ENCODE assay signal across 10 cellular contexts in the genomic region with DNA sequence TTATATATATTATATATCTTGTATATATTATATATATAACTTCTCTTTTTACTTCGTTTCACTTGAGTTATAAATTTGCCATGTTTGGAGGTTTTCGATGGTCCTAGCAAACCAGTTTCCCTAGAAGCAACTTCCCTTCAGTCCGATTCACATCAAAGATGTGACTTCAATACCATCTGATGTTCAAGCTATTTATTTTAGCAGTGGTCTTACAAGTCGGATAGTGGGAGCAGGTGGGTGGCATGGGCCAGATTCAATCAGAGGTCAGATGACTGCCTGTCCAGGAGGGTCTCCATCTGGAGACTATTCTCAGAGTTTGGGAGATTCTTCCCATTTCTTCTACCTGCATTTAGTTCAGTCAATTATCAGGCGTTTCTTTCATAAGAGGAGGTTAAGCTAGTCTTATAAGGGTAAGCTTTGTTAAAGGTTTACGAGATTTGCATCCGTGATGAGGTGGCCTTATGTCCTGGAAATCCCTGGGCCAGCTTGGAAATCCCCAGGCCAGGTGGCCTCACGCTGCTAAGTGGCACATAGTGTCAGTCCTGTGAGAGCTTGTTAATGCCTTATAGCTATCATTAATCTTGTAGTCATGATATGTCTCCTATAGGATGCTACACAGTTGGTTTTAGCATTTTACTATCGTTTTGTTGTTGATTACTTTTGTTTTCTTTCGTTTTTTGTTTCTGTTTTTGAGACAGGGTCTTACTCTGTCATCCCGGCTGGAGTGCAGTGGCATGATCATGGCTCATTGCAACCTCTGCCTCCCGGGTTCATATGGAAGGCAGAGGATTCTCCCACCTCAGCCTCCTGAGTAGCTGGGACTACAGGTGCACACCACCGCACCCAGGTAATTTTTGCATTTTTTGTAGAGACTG.
A peak's percentile ranks its signal among the peaks of the same experiment; 100 is the strongest.
DNase-seq lines count a peak whose midpoint lies in the region; ATAC-seq and TF ChIP-seq lines count a peak whose summit lies in the region.
"Had no signal": no experiment of that assay in that cellular context is flagged by ENCODE, and none has a peak within 500 bp of the region (broad histone marks: within the 10 kb centered on the region; RNA-seq: fewer than 3 reads in every experiment).

No MANE protein-coding gene starts in this region.

- no peak overlapping the region for H3K4me3 Mint-ChIP-seq in activated CD8-positive, alpha-beta T cell treated with anti-CD3 and anti-CD28 coated beads for 36 hours
- no peak overlapping the region for H3K4me3 Mint-ChIP-seq in activated CD8-positive, alpha-beta T cell treated with anti-CD3 and anti-CD28 coated beads, Interleukin-2, amount 10 ng/mL, durations not matched to agents 7 days and 5 days
- peak overlapping the region; percentile 19 to 88 (median 72) for H3K4me3 Mint-ChIP-seq in IgD-negative memory B cell
- peak overlapping the region in 1 of 2 donors; percentile 44 for H3K4me3 Mint-ChIP-seq in stimulated activated naive B cell treated with anti-CD40 and anti-IgM and Interleukin-4, amounts not matched to agents 10 μg/mL and 1 μg/mL and 100 μg/mL, for 72 hours
- H3K4me3 Mint-ChIP-seq: type B pancreatic cell had no signal

- TF ChIP-seq CTCF in activated CD8-positive, alpha-beta T cell treated with anti-CD3 and anti-CD28 coated beads for 36 hours (IDR thresholded peaks at IDR 0.05), result no peak

- peak; percentile 19 for DNase-seq in activated CD8-positive, alpha-beta T cell treated with anti-CD3 and anti-CD28 coated beads for 36 hours
- DNase-seq in activated CD8-positive, alpha-beta T cell treated with anti-CD3 and anti-CD28 coated beads, Interleukin-2, amount 10 ng/mL, durations not matched to agents 7 days and 5 days, result no peak
- DNase-seq in stimulated activated naive B cell treated with anti-CD40 and anti-IgM and Interleukin-4, amounts not matched to agents 10 μg/mL and 1 μg/mL and 100 μg/mL, for 72 hours, result peak; percentile 20
- DNase-seq in Right ventricle myocardium superior, result no peak
- no peak for DNase-seq in KBM-7
- no peak for DNase-seq in A172 (ENCODE audit: low spot score)
- DNase-seq: heart right ventricle had no signal

- peaks cover under 1% of the 10 kb centered on the region for H3K4me1 Mint-ChIP-seq in activated CD8-positive, alpha-beta T cell treated with anti-CD3 and anti-CD28 coated beads for 36 hours (ENCODE audit: low read depth)
- no peaks in the 10 kb centered on the region for H3K4me1 Mint-ChIP-seq in activated CD8-positive, alpha-beta T cell treated with anti-CD3 and anti-CD28 coated beads, Interleukin-2, amount 10 ng/mL, durations not matched to agents 7 days and 5 days (ENCODE audit: low read depth)
- peaks cover 9 to 19% (median 17%) of the 10 kb centered on the region in 3 donors for H3K4me1 Mint-ChIP-seq in IgD-negative memory B cell
- peaks cover 14 to 23% of the 10 kb centered on the region in 2 donors for H3K4me1 Mint-ChIP-seq in stimulated activated naive B cell treated with anti-CD40 and anti-IgM and Interleukin-4, amounts not matched to agents 10 μg/mL and 1 μg/mL and 100 μg/mL, for 72 hours

- peaks cover 4% of the 10 kb centered on the region for H3K36me3 Mint-ChIP-seq in activated CD8-positive, alpha-beta T cell treated with anti-CD3 and anti-CD28 coated beads for 36 hours (ENCODE audit: low read depth)
- peaks cover 2% of the 10 kb centered on the region for H3K36me3 Mint-ChIP-seq in activated CD8-positive, alpha-beta T cell treated with anti-CD3 and anti-CD28 coated beads, Interleukin-2, amount 10 ng/mL, durations not matched to agents 7 days and 5 days (ENCODE audit: low read depth)
- peaks cover 4% of the 10 kb centered on the region for H3K36me3 Mint-ChIP-seq in IgD-negative memory B cell
- H3K36me3 Mint-ChIP-seq in stimulated activated naive B cell treated with anti-CD40 and anti-IgM and Interleukin-4, amounts not matched to agents 10 μg/mL and 1 μg/mL and 100 μg/mL, for 72 hours, result peaks cover 11 to 41% of the 10 kb centered on the region in 2 donors

- no peaks in the 10 kb centered on the region for H3K9me3 Mint-ChIP-seq in activated CD8-positive, alpha-beta T cell treated with anti-CD3 and anti-CD28 coated beads for 36 hours
- no peaks in the 10 kb centered on the region for H3K9me3 Mint-ChIP-seq in activated CD8-positive, alpha-beta T cell treated with anti-CD3 and anti-CD28 coated beads, Interleukin-2, amount 10 ng/mL, durations not matched to agents 7 days and 5 days (ENCODE audit: insufficient read depth)
- H3K9me3 Mint-ChIP-seq in IgD-negative memory B cell, result peaks cover 3 to 6% (median 6%) of the 10 kb centered on the region in 3 donors
- H3K9me3 Mint-ChIP-seq in stimulated activated naive B cell treated with anti-CD40 and anti-IgM and Interleukin-4, amounts not matched to agents 10 μg/mL and 1 μg/mL and 100 μg/mL, for 72 hours, result peaks cover 4 to 7% of the 10 kb centered on the region in 2 donors

- intact Hi-C loops in activated CD8-positive, alpha-beta T cell treated with anti-CD3 and anti-CD28 coated beads for 36 hours (cut with micrococcal nuclease), result no loop called here
- intact Hi-C loops in Right ventricle myocardium superior (cut with DNase I), result no loop called here

- no peak overlapping the region for H3K27ac Mint-ChIP-seq in activated CD8-positive, alpha-beta T cell treated with anti-CD3 and anti-CD28 coated beads for 36 hours
- H3K27ac Mint-ChIP-seq in activated CD8-positive, alpha-beta T cell treated with anti-CD3 and anti-CD28 coated beads, Interleukin-2, amount 10 ng/mL, durations not matched to agents 7 days and 5 days, result no peak overlapping the region
- peak overlapping the region; percentile 36 to 96 (median 87) for H3K27ac Mint-ChIP-seq in IgD-negative memory B cell
- peak overlapping the region; percentile 75 for H3K27ac Mint-ChIP-seq in stimulated activated naive B cell treated with anti-CD40 and anti-IgM and Interleukin-4, amounts not matched to agents 10 μg/mL and 1 μg/mL and 100 μg/mL, for 72 hours

- ATAC-seq in activated CD8-positive, alpha-beta T cell treated with anti-CD3 and anti-CD28 coated beads for 36 hours, result no peak
- ATAC-seq in activated CD8-positive, alpha-beta T cell treated with anti-CD3 and anti-CD28 coated beads, Interleukin-2, amount 10 ng/mL, durations not matched to agents 7 days and 5 days, result no peak
- peak; percentile 91 for ATAC-seq in HG02571 (IDR thresholded peaks at IDR 0.05; ENCODE audit: unreplicated experiment)
- ATAC-seq in stimulated activated naive B cell treated with anti-CD40 and anti-IgM and Interleukin-4, amounts not matched to agents 10 μg/mL and 1 μg/mL and 100 μg/mL, for 72 hours (replicated peaks), result peak; percentile 49 to 90
- ATAC-seq in Right ventricle myocardium superior (ENCODE audit: poor library complexity), result no peak
- ATAC-seq: heart right ventricle had no signal

- in situ Hi-C loops in KBM-7 (cut with MboI; ENCODE audit: low pct_unique_long_range_greater_than_20kb, low sequenced_read_pairs), result no loop called here

- H3K27me3 Mint-ChIP-seq in activated CD8-positive, alpha-beta T cell treated with anti-CD3 and anti-CD28 coated beads for 36 hours, result no peaks in the 10 kb centered on the region
- no peaks in the 10 kb centered on the region for H3K27me3 Mint-ChIP-seq in activated CD8-positive, alpha-beta T cell treated with anti-CD3 and anti-CD28 coated beads, Interleukin-2, amount 10 ng/mL, durations not matched to agents 7 days and 5 days (ENCODE audit: low read depth)
- no peaks in the 10 kb centered on the region for H3K27me3 Mint-ChIP-seq in IgD-negative memory B cell
- H3K27me3 Mint-ChIP-seq in stimulated activated naive B cell treated with anti-CD40 and anti-IgM and Interleukin-4, amounts not matched to agents 10 μg/mL and 1 μg/mL and 100 μg/mL, for 72 hours, result no peaks in the 10 kb centered on the region
- H3K27me3 Mint-ChIP-seq: type B pancreatic cell had no signal

- CTCF ChIA-PET in activated CD8-positive, alpha-beta T cell treated with anti-CD3 and anti-CD28 coated beads for 36 hours (lab: Charles Lee), result interaction anchor here (0.6 to 1.5 kb wide), 4 partner anchors 15 to 593 kb away, joined by 3 to 4 read pairs (median 3); a partner anchor contains a TSS
- CTCF ChIA-PET in activated CD8-positive, alpha-beta T cell treated with anti-CD3 and anti-CD28 coated beads, Interleukin-2, amount 10 ng/mL, durations not matched to agents 7 days and 5 days (lab: Charles Lee), result no interaction called here

- POLR2A ChIA-PET in activated CD8-positive, alpha-beta T cell treated with anti-CD3 and anti-CD28 coated beads for 36 hours (lab: Charles Lee), result interaction anchor here (0.9 kb wide), 1 partner anchor 193 kb away, joined by 3 read pairs; no protein-coding TSS in a partner anchor
- POLR2A ChIA-PET in activated CD8-positive, alpha-beta T cell treated with anti-CD3 and anti-CD28 coated beads, Interleukin-2, amount 10 ng/mL, durations not matched to agents 7 days and 5 days (lab: Charles Lee), result no interaction called here

Comparison
In these comparisons a context has a peak if more than half of its experiments do, and no peak if none do; other contexts are left out.
1. DNase-seq: peak in activated CD8-positive, alpha-beta T cell treated with anti-CD3 and anti-CD28 coated beads for 36 hours (single experiment) and stimulated activated naive B cell treated with anti-CD40 and anti-IgM and Interleukin-4, amounts not matched to agents 10 μg/mL and 1 μg/mL and 100 μg/mL, for 72 hours (single experiment); none in activated CD8-positive, alpha-beta T cell treated with anti-CD3 and anti-CD28 coated beads, Interleukin-2, amount 10 ng/mL, durations not matched to agents 7 days and 5 days (single experiment), Right ventricle myocardium superior (single experiment), KBM-7 (single experiment) and A172 (single experiment).
2. ATAC-seq: peak in HG02571 (single experiment) and stimulated activated naive B cell treated with anti-CD40 and anti-IgM and Interleukin-4, amounts not matched to agents 10 μg/mL and 1 μg/mL and 100 μg/mL, for 72 hours (2 of 2); none in activated CD8-positive, alpha-beta T cell treated with anti-CD3 and anti-CD28 coated beads for 36 hours (single experiment), activated CD8-positive, alpha-beta T cell treated with anti-CD3 and anti-CD28 coated beads, Interleukin-2, amount 10 ng/mL, durations not matched to agents 7 days and 5 days (single experiment) and Right ventricle myocardium superior (single experiment).
3. H3K27ac Mint-ChIP-seq: peak in IgD-negative memory B cell (3 of 3) and stimulated activated naive B cell treated with anti-CD40 and anti-IgM and Interleukin-4, amounts not matched to agents 10 μg/mL and 1 μg/mL and 100 μg/mL, for 72 hours (single experiment); none in activated CD8-positive, alpha-beta T cell treated with anti-CD3 and anti-CD28 coated beads for 36 hours (single experiment) and activated CD8-positive, alpha-beta T cell treated with anti-CD3 and anti-CD28 coated beads, Interleukin-2, amount 10 ng/mL, durations not matched to agents 7 days and 5 days (single experiment).
4. H3K4me3 Mint-ChIP-seq: peak in IgD-negative memory B cell (4 of 4); none in activated CD8-positive, alpha-beta T cell treated with anti-CD3 and anti-CD28 coated beads for 36 hours (single experiment) and activated CD8-positive, alpha-beta T cell treated with anti-CD3 and anti-CD28 coated beads, Interleukin-2, amount 10 ng/mL, durations not matched to agents 7 days and 5 days (single experiment).